ENCODE assay signal across 14 cellular contexts in genomic region chr3:42745776-42746454, GRCh38.
DNase-seq lines count a peak whose midpoint lies in the region; ATAC-seq lines count a peak whose summit lies in the region.
"Had no signal": no experiment of that assay in that cellular context is flagged by ENCODE, and none has a peak within 500 bp of the region (broad histone marks: within the 10 kb centered on the region; RNA-seq: fewer than 3 reads in every experiment).

No MANE protein-coding gene starts in this region.

- no peak overlapping the region for H3K4me3 ChIP-seq in HUES48 (ENCODE audit: low read depth, low read length)
- no peak overlapping the region for H3K4me3 ChIP-seq in skin epidermis
- H3K4me3 ChIP-seq: K562 had no signal

- peak overlapping the region; percentile 43 for H3K27ac ChIP-seq in HUES48 (ENCODE audit: low read depth, low read length)
- peak overlapping the region; percentile 92 for H3K27ac ChIP-seq in caudate nucleus (ENCODE audit: low read depth, low read length)
- peak overlapping the region; percentile 89 for H3K27ac ChIP-seq in layer of hippocampus (ENCODE audit: low read depth, low read length)
- peak overlapping the region in 13 of 21 experiments; percentile 11 to 70 (median 49) for H3K27ac ChIP-seq in skin epidermis

- no peak overlapping the region for H3K9ac ChIP-seq in HUES48 (ENCODE audit: low read depth, low read length)

- no peaks in the 10 kb centered on the region for H3K36me3 ChIP-seq in HUES48 (ENCODE audit: control insufficient read depth, insufficient read depth, low read length)

- no peak for ATAC-seq in GM21717 (IDR thresholded peaks at IDR 0.05; ENCODE audit: unreplicated experiment)
- ATAC-seq: K562; natural killer cell treated with Interleukin-12 subunit alpha and Interleukin-12 subunit beta and Interleukin-15 and Interleukin-18, amount 100 ng/mL, for 72 hours had no signal

- peaks cover 14% of the 10 kb centered on the region for H3K4me1 ChIP-seq in HUES48 (ENCODE audit: control insufficient read depth, insufficient read depth, low read length)

- DNase-seq in caudate nucleus (lab: John Stamatoyannopoulos, UW) (no peak), NOMO-1 (lab: John Stamatoyannopoulos, UW; ENCODE audit: unreplicated experiment in 2 of 2) (no peak), KG1 (lab: John Stamatoyannopoulos, UW) (no peak), epidermal melanocyte (ENCODE audit: insufficient read length, low spot score) (no peak)
- DNase-seq: activated B cell treated with CpG ODN at 0.5 μM for 24 hours; activated T-cell treated with anti-CD3 and anti-CD28 coated beads, Interleukin-2, amount 50 U/mL, for 48 hours; NCI-H187 treated with DMSO at 0.1 percent for 48 hours; stimulated activated CD4-positive, alpha-beta T cell treated with anti-CD3 and anti-CD28 coated beads, Interleukin-15, amount 100 ng/mL, for 24 hours had no signal

- H3K27me3 ChIP-seq in HUES48 (ENCODE audit: control insufficient read depth, insufficient read depth, low read length) (no peaks in the 10 kb centered on the region), layer of hippocampus (ENCODE audit: control insufficient read depth, insufficient read depth, low read length) (no peaks in the 10 kb centered on the region)

- no peaks in the 10 kb centered on the region for H3K9me3 ChIP-seq in HUES48 (ENCODE audit: control insufficient read depth, insufficient read depth, low read length)
